Comparison of ENCODE assay signal across 8 cellular contexts in the genomic region with DNA sequence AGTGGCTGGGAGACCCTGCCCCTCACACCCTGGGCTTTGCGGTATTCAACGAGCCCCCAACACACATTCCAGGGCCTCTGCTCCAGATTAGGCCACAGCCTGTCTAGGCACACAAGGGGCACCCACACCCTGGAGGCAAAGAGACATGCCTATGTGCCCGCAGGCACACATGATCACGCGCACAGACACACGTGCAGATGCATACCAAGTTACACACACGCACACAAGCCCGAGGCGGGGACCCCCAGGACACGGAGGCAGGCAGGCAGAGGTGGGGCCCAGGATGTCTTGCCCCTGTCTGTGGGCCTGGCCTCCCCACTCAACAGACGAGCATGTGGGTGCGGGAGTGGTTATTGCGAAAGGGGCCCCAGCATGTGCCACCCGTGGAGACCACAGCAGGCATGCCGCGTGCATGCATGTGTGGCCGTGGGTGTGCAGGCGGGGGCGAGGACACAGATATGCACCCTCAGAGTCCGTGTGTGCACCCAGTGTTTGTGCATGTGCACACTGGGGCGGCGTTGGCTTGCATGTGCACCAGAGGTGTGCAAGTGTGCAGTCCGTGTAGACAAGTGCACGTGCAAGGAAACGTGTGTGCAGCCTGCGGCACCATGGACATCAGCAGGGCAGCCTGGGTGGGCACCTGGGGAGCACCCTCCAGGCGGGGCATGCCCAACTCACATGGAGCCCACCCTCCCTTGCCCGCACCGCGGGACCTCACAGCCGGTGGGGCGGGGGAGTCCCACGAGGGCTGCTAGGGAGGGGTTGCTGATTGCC. TPM values are rescaled to one million over a fixed set of nuclear protein-coding genes. Genes with fewer than 3 reads are reported as not detected.
DNase-seq lines count a peak whose midpoint lies in the region; ATAC-seq, FAIRE-seq and TF ChIP-seq lines count a peak whose summit lies in the region.
"Not testable (repeated sequence)": the region's sequence is repeated elsewhere in the genome, so short reads cannot be mapped to it uniquely, and the experiment has no call there.

No MANE protein-coding gene starts in this region.

- not testable (repeated sequence) for ATAC-seq in CD4-positive, alpha-beta T cell (ENCODE audit: poor library complexity); IMR-90 (ENCODE audit: low read depth)

- H3K4me1 Mint-ChIP-seq in CD4-positive, alpha-beta T cell (ENCODE audit: low read depth); activated naive CD8-positive, alpha-beta T cell treated with anti-CD3 and anti-CD28 coated beads for 36 hours; endodermal cell; type B pancreatic cell (ENCODE audit: unreplicated experiment): not testable (repeated sequence)
- peaks cover 23% of the 10 kb centered on the region for H3K4me1 Mint-ChIP-seq in neural progenitor cell

- H3K27me3 Mint-ChIP-seq in CD4-positive, alpha-beta T cell; activated naive CD8-positive, alpha-beta T cell treated with anti-CD3 and anti-CD28 coated beads for 36 hours; endodermal cell (ENCODE audit: insufficient read depth); type B pancreatic cell: not testable (repeated sequence)
- peaks cover 13% of the 10 kb centered on the region for H3K27me3 Mint-ChIP-seq in neural progenitor cell (ENCODE audit: insufficient read depth, low read depth)

- not testable (repeated sequence) for H3K79me2 ChIP-seq in keratinocyte (ENCODE audit: control insufficient read depth, insufficient read depth, low read length)
- H3K79me2 ChIP-seq in neural progenitor cell (ENCODE audit: low read depth): peaks cover 10% of the 10 kb centered on the region

- FAIRE-seq in keratinocyte (lab: Jason Lieb, UNC): not testable (repeated sequence)

- H3K9me1 ChIP-seq in IMR-90 (ENCODE audit: insufficient read depth, low read length); keratinocyte (ENCODE audit: control insufficient read depth, extremely low read depth, insufficient read depth, low read length): not testable (repeated sequence)

- H3K23ac ChIP-seq in IMR-90 (ENCODE audit: low read depth, low read length): not testable (repeated sequence)

- not testable (repeated sequence) for H3K56ac ChIP-seq in IMR-90 (ENCODE audit: extremely low read depth, insufficient read depth, low read length)

- H3K27ac ChIP-seq in CD4-positive, alpha-beta T cell (ENCODE audit: low read depth, low read length); IMR-90 (ENCODE audit: insufficient read depth, low read length); WERI-Rb-1; endodermal cell (ENCODE audit: low read depth, low read length); keratinocyte (ENCODE audit: control insufficient read depth, insufficient read depth, low read length); neural progenitor cell: not testable (repeated sequence)

- H3K4me1 ChIP-seq in IMR-90 (ENCODE audit: control insufficient read depth, insufficient read depth, low read length); endodermal cell (ENCODE audit: control insufficient read depth, insufficient read depth, low read length); keratinocyte (ENCODE audit: control insufficient read depth, extremely low read depth, insufficient read depth, low read length); neural progenitor cell: not testable (repeated sequence)

- H3K4me2 ChIP-seq in IMR-90 (ENCODE audit: low read depth, low read length): not testable (repeated sequence)
- H3K4me2 ChIP-seq in keratinocyte (ENCODE audit: control insufficient read depth, extremely low read depth, insufficient read depth, low read depth, low read length) (peak overlapping the region; percentile 74), neural progenitor cell (peak overlapping the region; percentile 83)

- not testable (repeated sequence) for H3K27me3 ChIP-seq in CD4-positive, alpha-beta T cell (ENCODE audit: control insufficient read depth, insufficient read depth, low read length); WERI-Rb-1 (ENCODE audit: insufficient read depth, low read depth, severe bottlenecking); endodermal cell (ENCODE audit: control insufficient read depth, insufficient read depth, low read length, poor library complexity, severe bottlenecking); keratinocyte (ENCODE audit: control insufficient read depth, extremely low read depth, insufficient read depth, low read length); neural progenitor cell
- H3K27me3 ChIP-seq in IMR-90 (ENCODE audit: control insufficient read depth, insufficient read depth, low read length): peaks cover 27% of the 10 kb centered on the region

- not testable (repeated sequence) for H2BK15ac ChIP-seq in IMR-90 (ENCODE audit: low read depth, low read length)

- BruUV-seq in IMR-90 (replicated peaks; lab: Mats Ljungman, UMichigan): not testable (repeated sequence)

- not testable (repeated sequence) for H3K14ac ChIP-seq in IMR-90 (replicated peaks; ENCODE audit: low read depth, low read length)

- H2BK20ac ChIP-seq in IMR-90 (ENCODE audit: low read depth, low read length): not testable (repeated sequence)

- H4K91ac ChIP-seq in IMR-90 (ENCODE audit: insufficient read depth, low read depth, low read length): not testable (repeated sequence)

- H4K8ac ChIP-seq in IMR-90 (ENCODE audit: low read depth in 2 of 2, low read length in 2 of 2): not testable (repeated sequence)

- not testable (repeated sequence) for H3K36me3 ChIP-seq in IMR-90 (ENCODE audit: control insufficient read depth, insufficient read depth, low read length); WERI-Rb-1; endodermal cell (ENCODE audit: control insufficient read depth, insufficient read depth, low read length); keratinocyte (ENCODE audit: control insufficient read depth in 2 of 2, extremely low read depth in 1 of 2, insufficient read depth in 2 of 2, low read length in 2 of 2); neural progenitor cell

- not testable (repeated sequence) for H2BK5ac ChIP-seq in IMR-90 (ENCODE audit: low read depth, low read length, poor library complexity, severe bottlenecking)

- not testable (repeated sequence) for H3K27ac Mint-ChIP-seq in CD4-positive, alpha-beta T cell; activated naive CD8-positive, alpha-beta T cell treated with anti-CD3 and anti-CD28 coated beads for 36 hours; endodermal cell; type B pancreatic cell
- peak overlapping the region; percentile 57 for H3K27ac Mint-ChIP-seq in neural progenitor cell

- in situ Hi-C loops in IMR-90 (cut with MboI; ENCODE audit: low sequenced_read_pairs): not testable (repeated sequence)

- dilution Hi-C loops in IMR-90 (cut with HindIII; ENCODE audit: low sequenced_read_pairs, unreplicated experiment); keratinocyte (cut with MboI; ENCODE audit: extremely low pct_ligation_motif_present, low sequenced_read_pairs): not testable (repeated sequence)

- H3K79me1 ChIP-seq in IMR-90 (ENCODE audit: low read depth in 1 of 2, low read length in 2 of 2): not testable (repeated sequence)

- peaks cover 17% of the 10 kb centered on the region for H3F3A ChIP-seq in neural progenitor cell (ENCODE audit: low read depth)

- not testable (repeated sequence) for H3K4me3 ChIP-seq in IMR-90 (ENCODE audit: insufficient read depth, low read depth, low read length)
- H3K4me3 ChIP-seq in WERI-Rb-1 (ENCODE audit: low read depth, low read length): peak overlapping the region; percentile 60
- peak overlapping the region; percentile 73 for H3K4me3 ChIP-seq in endodermal cell (ENCODE audit: low read length)
- H3K4me3 ChIP-seq in keratinocyte (ENCODE audit: control insufficient read depth in 2 of 3, extremely low read depth in 1 of 3, insufficient read depth in 2 of 3, low read depth in 1 of 3, low read length in 3 of 3): peak overlapping the region; percentile 46 to 73 (median 68)
- peak overlapping the region; percentile 67 for H3K4me3 ChIP-seq in neural progenitor cell

- not testable (repeated sequence) for TF ChIP-seq CTCF in CD4-positive, alpha-beta T cell (IDR thresholded peaks at IDR 0.05); IMR-90 (conservative IDR thresholded peaks at IDR 0.05; ENCODE audit: low read depth, low read length); WERI-Rb-1 (IDR thresholded peaks at IDR 0.05; ENCODE audit: low read depth, low read length); endodermal cell (conservative IDR thresholded peaks at IDR 0.05); keratinocyte (optimal IDR thresholded peaks at IDR 0.05 in 1 of 3, IDR thresholded peaks at IDR 0.05 in 1 of 3, conservative IDR thresholded peaks at IDR 0.05 in 1 of 3; ENCODE audit: extremely low read depth in 1 of 3, insufficient read depth in 2 of 3, low read length in 3 of 3); neural progenitor cell (IDR thresholded peaks at IDR 0.05); type B pancreatic cell (conservative IDR thresholded peaks at IDR 0.05)

- not testable (repeated sequence) for H3K9ac ChIP-seq in IMR-90 (ENCODE audit: low read depth, low read length); endodermal cell (ENCODE audit: extremely low read depth, low read length, poor library complexity, severe bottlenecking); keratinocyte (ENCODE audit: control insufficient read depth, extremely low read depth, insufficient read depth, low read length); neural progenitor cell

- TF ChIP-seq POLR2A in IMR-90 (IDR thresholded peaks at IDR 0.05; ENCODE audit: low read depth, low read length): not testable (repeated sequence)

- H3K18ac ChIP-seq in IMR-90 (ENCODE audit: low read depth, low read length): not testable (repeated sequence)

- intact Hi-C loops in CD4-positive, alpha-beta T cell (cut with DNase I, micrococcal nuclease): loop anchor here in 1 of 2 experiments (5.0 kb wide), 1 partner anchor 60 kb away; no protein-coding TSS in a partner anchor
- intact Hi-C loops in IMR-90 (cut with micrococcal nuclease): loop anchor here (5.0 kb wide), 1 partner anchor 90 kb away; no protein-coding TSS in a partner anchor

- not testable (repeated sequence) for H3K9me3 ChIP-seq in CD4-positive, alpha-beta T cell (ENCODE audit: control insufficient read depth, low read length); IMR-90 (ENCODE audit: control insufficient read depth, insufficient read depth, low read length); WERI-Rb-1 (ENCODE audit: severe bottlenecking); endodermal cell (ENCODE audit: control insufficient read depth, low read length); keratinocyte (ENCODE audit: control insufficient read depth, low read depth, low read length); neural progenitor cell (ENCODE audit: low read depth)

- TF ChIP-seq RAD21 in IMR-90 (IDR thresholded peaks at IDR 0.05; ENCODE audit: low read length): not testable (repeated sequence)

- H4K5ac ChIP-seq in IMR-90 (ENCODE audit: low read depth, low read length): not testable (repeated sequence)

- H3K9me3 Mint-ChIP-seq in CD4-positive, alpha-beta T cell; activated naive CD8-positive, alpha-beta T cell treated with anti-CD3 and anti-CD28 coated beads for 36 hours; endodermal cell; neural progenitor cell; type B pancreatic cell: not testable (repeated sequence)

- WGBS in IMR-90 (ENCODE audit: extremely low coverage in 2 of 2, insufficient read length in 1 of 2), 2 experiments: no CpG with 5 or more reads among the region's 33 CpGs
- 73 to 81% methylated on average over 8 to 33 of the region's 33 CpGs for WGBS in endodermal cell (ENCODE audit: insufficient coverage in 1 of 2, insufficient read length in 1 of 2), 2 experiments

- POLR2A ChIA-PET in CD4-positive, alpha-beta T cell (lab: Charles Lee); IMR-90 (lab: Charles Lee; ENCODE audit: unreplicated experiment): not testable (repeated sequence)

- H2AK5ac ChIP-seq in IMR-90 (ENCODE audit: low read depth, low read length): not testable (repeated sequence)

- H3K4me3 Mint-ChIP-seq in CD4-positive, alpha-beta T cell: peak overlapping the region; percentile 76
- peak overlapping the region; percentile 34 for H3K4me3 Mint-ChIP-seq in activated naive CD8-positive, alpha-beta T cell treated with anti-CD3 and anti-CD28 coated beads for 36 hours
- peak overlapping the region; percentile 61 for H3K4me3 Mint-ChIP-seq in endodermal cell
- peak overlapping the region; percentile 83 for H3K4me3 Mint-ChIP-seq in neural progenitor cell
- peak overlapping the region; percentile 81 for H3K4me3 Mint-ChIP-seq in type B pancreatic cell

- not testable (repeated sequence) for DNase-seq in CD4-positive, alpha-beta T cell; IMR-90; WERI-Rb-1; activated naive CD8-positive, alpha-beta T cell treated with anti-CD3 and anti-CD28 coated beads for 36 hours; endodermal cell; keratinocyte (ENCODE audit: low read depth, low spot score); neural progenitor cell (ENCODE audit: low spot score); type B pancreatic cell (ENCODE audit: extremely low spot score, unreplicated experiment)

- H2BK120ac ChIP-seq in IMR-90 (ENCODE audit: low read depth, low read length): not testable (repeated sequence)

- H2AK9ac ChIP-seq in IMR-90 (replicated peaks; ENCODE audit: low read depth, low read length, poor library complexity): not testable (repeated sequence)

- peak overlapping the region; percentile 51 for H2AFZ ChIP-seq in IMR-90 (replicated peaks; ENCODE audit: low read length, poor library complexity)
- H2AFZ ChIP-seq in keratinocyte (ENCODE audit: control insufficient read depth, low read length); neural progenitor cell (replicated peaks): not testable (repeated sequence)

- not testable (repeated sequence) for H3K36me3 Mint-ChIP-seq in CD4-positive, alpha-beta T cell (ENCODE audit: low read depth); activated naive CD8-positive, alpha-beta T cell treated with anti-CD3 and anti-CD28 coated beads for 36 hours; endodermal cell (ENCODE audit: low read depth); neural progenitor cell; type B pancreatic cell

- H3K4ac ChIP-seq in IMR-90 (ENCODE audit: low read depth, low read length): not testable (repeated sequence)

- not testable (repeated sequence) for H4K20me1 ChIP-seq in IMR-90 (ENCODE audit: insufficient read depth, low read length); keratinocyte (ENCODE audit: control insufficient read depth, extremely low read depth, insufficient read depth, low read length)
- peaks cover 37% of the 10 kb centered on the region for H4K20me1 ChIP-seq in neural progenitor cell (ENCODE audit: low read depth)

- CTCF ChIA-PET in CD4-positive, alpha-beta T cell (lab: Charles Lee); IMR-90 (lab: Yijun Ruan, JAX): not testable (repeated sequence)

RNA-seq across cellular contexts. Expression of a gene that starts 1.3 kb away (rescaled TPM):
- under 1 TPM; 0.36 to 0.50 TPM for total RNA-seq in CD4-positive, alpha-beta T cell
- total RNA-seq in IMR-90 (2012; rRNA removed) (0.18 and 0.28 TPM in 2 replicates), endodermal cell (10 to 100 TPM; 12.8 to 17.7 TPM), neural progenitor cell (ENCODE audit: low replicate concordance) (6.3 and 20.9 TPM in 2 replicates), type B pancreatic cell (ENCODE audit: low replicate concordance) (9.0 and 12.8 TPM in 2 replicates)
- polyA plus RNA-seq in IMR-90 (2012; rRNA removed) (0.94 and 1.2 TPM in 2 replicates), keratinocyte (2.5 to 5.6 TPM (median 5.5 TPM) in 3 replicates)
- 0.74 and 1.8 TPM in 2 replicates for polyA plus RNA-seq in IMR-90 (2012; cell fraction: cytosol; rRNA removed)
- 0.83 and 1.5 TPM in 2 replicates for polyA plus RNA-seq in IMR-90 (2012; cell fraction: nucleus; rRNA removed; ENCODE audit: low replicate concordance)
- 1 to 10 TPM; 3.2 to 3.5 TPM for total RNA-seq in activated naive CD8-positive, alpha-beta T cell treated with anti-CD3 and anti-CD28 coated beads for 36 hours
- polyA plus RNA-seq in endodermal cell (2013, experiment 1 of 2): 28.2 TPM
- 24.1 TPM for polyA plus RNA-seq in endodermal cell (2013, experiment 2 of 2)
- polyA plus RNA-seq in keratinocyte (2011; ENCODE audit: low read depth): 0.79 TPM
- polyA plus RNA-seq in keratinocyte (2011; cell fraction: cytosol; rRNA removed): 2.6 and 8.8 TPM in 2 replicates
- polyA plus RNA-seq in keratinocyte (2011; cell fraction: nucleus; rRNA removed): 4.8 and 7.4 TPM in 2 replicates
- polyA plus RNA-seq in keratinocyte (2012; ENCODE audit: low replicate concordance): 7.3 and 10.5 TPM in 2 replicates
- 2.6 to 4.4 TPM (median 4.4 TPM) in 3 replicates for polyA minus RNA-seq in keratinocyte
- 24.7 TPM for polyA minus RNA-seq in keratinocyte (2011; cell fraction: cytosol; rRNA and poly(A)+ RNA removed)
- 6.6 and 6.8 TPM in 2 replicates for polyA minus RNA-seq in keratinocyte (2011; cell fraction: nucleus; rRNA and poly(A)+ RNA removed)

RNA-seq across cellular contexts. Expression of a gene that starts 53.0 kb away (rescaled TPM):
- total RNA-seq in CD4-positive, alpha-beta T cell: 10 to 100 TPM; 29.1 to 31.2 TPM
- total RNA-seq in IMR-90 (2012; rRNA removed) (65.4 and 68.6 TPM in 2 replicates), endodermal cell (10 to 100 TPM; 51.3 to 53.7 TPM), neural progenitor cell (ENCODE audit: low replicate concordance) (22.3 and 59.2 TPM in 2 replicates), type B pancreatic cell (ENCODE audit: low replicate concordance) (35.9 and 46.6 TPM in 2 replicates)
- polyA plus RNA-seq in IMR-90 (2012; rRNA removed) (80.4 and 95.2 TPM in 2 replicates), keratinocyte (19.2 to 38.3 TPM (median 25.2 TPM) in 3 replicates)
- polyA plus RNA-seq in IMR-90 (2012; cell fraction: cytosol; rRNA removed): 119 and 128 TPM in 2 replicates
- polyA plus RNA-seq in IMR-90 (2012; cell fraction: nucleus; rRNA removed; ENCODE audit: low replicate concordance): 30.9 and 64.5 TPM in 2 replicates
- total RNA-seq in activated naive CD8-positive, alpha-beta T cell treated with anti-CD3 and anti-CD28 coated beads for 36 hours: 10 to 100 TPM; 35.1 to 38.2 TPM
- polyA plus RNA-seq in endodermal cell (2013, experiment 1 of 2): 47.1 TPM
- polyA plus RNA-seq in endodermal cell (2013, experiment 2 of 2): 44.6 TPM
- polyA plus RNA-seq in keratinocyte (2011; ENCODE audit: low read depth): 10.6 TPM
- polyA plus RNA-seq in keratinocyte (2011; cell fraction: cytosol; rRNA removed): 13.0 and 35.8 TPM in 2 replicates
- polyA plus RNA-seq in keratinocyte (2011; cell fraction: nucleus; rRNA removed): 7.9 and 8.3 TPM in 2 replicates
- polyA plus RNA-seq in keratinocyte (2012; ENCODE audit: low replicate concordance): 15.8 and 30.8 TPM in 2 replicates
- 8.7 to 18.4 TPM (median 15.3 TPM) in 3 replicates for polyA minus RNA-seq in keratinocyte
- 31.3 TPM for polyA minus RNA-seq in keratinocyte (2011; cell fraction: cytosol; rRNA and poly(A)+ RNA removed)
- 3.6 and 6.3 TPM in 2 replicates for polyA minus RNA-seq in keratinocyte (2011; cell fraction: nucleus; rRNA and poly(A)+ RNA removed)
